ENCODE assay signal across 10 cellular contexts in the genomic region with DNA sequence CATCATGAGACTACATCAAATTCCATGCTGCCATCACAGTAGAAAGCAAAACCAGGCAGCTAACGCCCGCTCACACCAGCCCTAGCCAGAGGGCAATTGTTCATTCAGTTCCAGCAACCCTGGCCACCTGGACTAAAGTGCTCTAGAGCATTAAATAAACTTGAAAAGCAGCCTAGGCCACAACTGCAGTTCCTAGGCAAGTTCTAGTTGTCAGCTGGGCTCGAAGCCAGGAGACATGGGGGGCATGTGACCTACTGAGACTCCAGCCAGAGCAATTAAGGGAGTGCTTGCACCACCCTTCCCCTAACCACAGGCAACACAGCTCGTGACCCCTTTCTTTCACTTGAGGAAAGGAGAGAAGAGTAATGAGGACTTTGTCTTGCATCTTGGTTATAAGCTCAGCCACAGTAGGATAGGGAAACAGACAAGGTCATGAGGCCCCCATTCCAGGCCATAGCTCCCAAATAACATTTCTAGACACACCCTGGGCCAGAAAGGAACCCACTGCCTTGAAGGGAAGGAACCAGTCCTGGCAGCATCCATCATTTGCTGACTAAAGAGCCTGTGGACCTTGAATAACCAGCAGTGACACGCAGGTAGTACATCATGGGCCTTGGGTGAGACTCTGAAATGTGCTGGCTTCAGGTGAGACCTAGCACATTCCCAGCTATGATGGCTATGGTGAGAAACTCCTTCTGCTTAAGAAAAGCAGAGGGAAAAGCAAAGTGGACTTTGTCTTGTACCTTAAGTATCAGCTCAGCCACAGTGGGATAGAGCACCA.
DNase-seq lines count a peak whose midpoint lies in the region; ATAC-seq and TF ChIP-seq lines count a peak whose summit lies in the region.
"Had no signal": no experiment of that assay in that cellular context is flagged by ENCODE, and none has a peak within 500 bp of the region (broad histone marks: within the 10 kb centered on the region; RNA-seq: fewer than 3 reads in every experiment).

No MANE protein-coding gene starts in this region.

- no peak for TF ChIP-seq CTCF in lower lobe of right lung (IDR thresholded peaks at IDR 0.05)

- H3K27ac ChIP-seq in lower lobe of right lung = no peak overlapping the region

- peaks cover 16% of the 10 kb centered on the region for H3K4me1 ChIP-seq in lower lobe of right lung

- peak; percentile 58 to 84 for ATAC-seq in lower lobe of right lung
- ATAC-seq: activated naive CD4-positive, alpha-beta T cell treated with anti-CD3 and anti-CD28 coated beads, Interleukin-2, amount 50 U/mL, for 72 hours had no signal

- peaks cover 22% of the 10 kb centered on the region for H3K9me3 ChIP-seq in lower lobe of right lung

- H3K4me3 ChIP-seq in lower lobe of right lung = no peak overlapping the region

- no peaks in the 10 kb centered on the region for H3K36me3 ChIP-seq in lower lobe of right lung

- intact Hi-C loops in lower lobe of right lung (cut with DNase I) = no loop called here

- H3K27me3 ChIP-seq in lower lobe of right lung (ENCODE audit: low read depth) = no peaks in the 10 kb centered on the region

- DNase-seq in C1 segment of cervical spinal cord (lab: John Stamatoyannopoulos, UW) = peak in 10 of 14 donors; percentile 13 to 61 (median 41)
- peak; percentile 27 for DNase-seq in NCI-H1105 (lab: John Stamatoyannopoulos, UW)
- DNase-seq in cerebellar cortex (ENCODE audit: low spot score) = peak; percentile 5
- DNase-seq in lower lobe of right lung = peak; percentile 75
- DNase-seq in NCI-H1092 treated with DMSO at 0.1 percent for 48 hours (lab: John Stamatoyannopoulos, UW) = no peak
- no peak for DNase-seq in activated gamma-delta T cell (lab: John Stamatoyannopoulos, UW)
- DNase-seq in NCI-H2171 (lab: John Stamatoyannopoulos, UW) = no peak
- DNase-seq in NCI-H1694 (lab: John Stamatoyannopoulos, UW) = no peak
- DNase-seq: small intestine had no signal

Comparison
In these comparisons a context has a peak if more than half of its experiments do, and no peak if none do; other contexts are left out.
1. DNase-seq: peak in C1 segment of cervical spinal cord (10 of 14), NCI-H1105 (single experiment), cerebellar cortex (single experiment) and lower lobe of right lung (single experiment); none in NCI-H1092 treated with DMSO at 0.1 percent for 48 hours (single experiment), activated gamma-delta T cell (single experiment), NCI-H2171 (single experiment) and NCI-H1694 (single experiment).